29 cellular contexts compared by ENCODE assay signal in the genomic region with DNA sequence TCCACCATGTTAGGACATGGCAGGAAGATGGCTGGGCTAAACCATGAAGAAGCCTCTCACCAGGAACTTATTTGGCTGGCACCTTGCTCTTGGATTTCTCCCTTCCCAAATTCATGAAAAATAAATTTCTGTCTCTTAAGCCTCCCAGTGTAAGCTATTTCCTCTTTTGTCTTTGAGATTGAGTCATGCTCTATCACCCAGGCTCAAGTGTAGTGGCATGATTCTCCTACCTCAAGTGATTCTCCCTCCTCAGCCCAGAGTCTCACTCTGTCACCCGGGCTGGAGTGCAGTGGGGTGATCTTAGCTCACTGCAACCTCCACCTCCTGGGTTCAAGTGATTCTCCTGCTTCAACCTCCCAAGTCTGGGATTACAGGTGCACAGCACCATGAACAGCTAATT.
"Had no signal": no experiment of that assay in that cellular context is flagged by ENCODE, and none has a peak within 500 bp of the region (broad histone marks: within the 10 kb centered on the region; RNA-seq: fewer than 3 reads in every experiment).

No MANE protein-coding gene starts in this region.

- H3K4me3 Mint-ChIP-seq: effector memory CD8-positive, alpha-beta T cell; immature natural killer cell; memory B cell; mesothelial cell of epicardium; naive thymus-derived CD4-positive, alpha-beta T cell; nephron; neural progenitor cell; stimulated activated naive CD8-positive, alpha-beta T cell treated with anti-CD3 and anti-CD28 coated beads, Interleukin-15, amount 100 ng/mL, for 72 hours had no signal

- H3K27me3 ChIP-seq: esophagus squamous epithelium, neural progenitor cell, right lobe of liver, suprapubic skin, transverse colon, upper lobe of right lung, vagina had no signal

- H3K36me3 ChIP-seq: neural progenitor cell, right lobe of liver had no signal

- H3K4me1 ChIP-seq: esophagus squamous epithelium, neural progenitor cell, parathyroid adenoma, right lobe of liver, suprapubic skin, transverse colon, upper lobe of right lung, vagina had no signal

- DNase-seq: cortex of kidney; effector memory CD8-positive, alpha-beta T cell; erythroblast; esophagus squamous epithelium; foreskin melanocyte; hypothalamus; immature natural killer cell; islet precursor cell; kidney glomerular epithelial cell; left colon; mucosa of descending colon; naive thymus-derived CD4-positive, alpha-beta T cell; right lobe of liver; small intestine; stimulated activated CD4-positive, alpha-beta T cell treated with anti-CD3 and anti-CD28 coated beads, Interleukin-15, amount 100 ng/mL, for 24 hours; stimulated activated CD4-positive, alpha-beta T cell treated with anti-CD3 and anti-CD28 coated beads, Interleukin-2, amount 100 ng/mL, for 48 hours; stimulated activated naive CD4-positive, alpha-beta T cell; stimulated activated naive CD8-positive, alpha-beta T cell treated with anti-CD3 and anti-CD28 coated beads, Interleukin-15, amount 100 ng/mL, for 72 hours; transverse colon; upper lobe of right lung had no signal

- H3K9me3 ChIP-seq: suprapubic skin, upper lobe of right lung, vagina had no signal

- H3K9me3 Mint-ChIP-seq: nephron had no signal

- ATAC-seq: effector memory CD8-positive, alpha-beta T cell; left colon; mucosa of descending colon; naive thymus-derived CD4-positive, alpha-beta T cell; right lobe of liver; stimulated activated naive CD8-positive, alpha-beta T cell treated with anti-CD3 and anti-CD28 coated beads, Interleukin-15, amount 100 ng/mL, for 72 hours; upper lobe of right lung had no signal

- H2AFZ ChIP-seq: neural progenitor cell, parathyroid adenoma had no signal

- H3K4me3 ChIP-seq: esophagus squamous epithelium, lung, mucosa of descending colon, neural progenitor cell, right lobe of liver, suprapubic skin, transverse colon, upper lobe of right lung, vagina had no signal

- H3K4me1 Mint-ChIP-seq: immature natural killer cell; mesothelial cell of epicardium; naive thymus-derived CD4-positive, alpha-beta T cell; nephron; neural progenitor cell; stimulated activated naive CD8-positive, alpha-beta T cell treated with anti-CD3 and anti-CD28 coated beads, Interleukin-15, amount 100 ng/mL, for 72 hours had no signal

- H3K27ac Mint-ChIP-seq: immature natural killer cell; memory B cell; mesothelial cell of epicardium; naive thymus-derived CD4-positive, alpha-beta T cell; nephron; neural progenitor cell; stimulated activated naive CD8-positive, alpha-beta T cell treated with anti-CD3 and anti-CD28 coated beads, Interleukin-15, amount 100 ng/mL, for 72 hours had no signal

- H3K79me2 ChIP-seq: parathyroid adenoma had no signal

- H3K4me2 ChIP-seq: neural progenitor cell had no signal

- H3K9ac ChIP-seq: neural progenitor cell, parathyroid adenoma had no signal

- H3K27ac ChIP-seq: esophagus squamous epithelium, neural progenitor cell, parathyroid adenoma, right lobe of liver, suprapubic skin, transverse colon, upper lobe of right lung, vagina had no signal

- H3K27me3 Mint-ChIP-seq: effector memory CD8-positive, alpha-beta T cell; memory B cell; naive thymus-derived CD4-positive, alpha-beta T cell; progenitor cell of endocrine pancreas; stimulated activated naive CD8-positive, alpha-beta T cell treated with anti-CD3 and anti-CD28 coated beads, Interleukin-15, amount 100 ng/mL, for 72 hours had no signal
